23 cellular contexts compared by ENCODE assay signal in the genomic region with DNA sequence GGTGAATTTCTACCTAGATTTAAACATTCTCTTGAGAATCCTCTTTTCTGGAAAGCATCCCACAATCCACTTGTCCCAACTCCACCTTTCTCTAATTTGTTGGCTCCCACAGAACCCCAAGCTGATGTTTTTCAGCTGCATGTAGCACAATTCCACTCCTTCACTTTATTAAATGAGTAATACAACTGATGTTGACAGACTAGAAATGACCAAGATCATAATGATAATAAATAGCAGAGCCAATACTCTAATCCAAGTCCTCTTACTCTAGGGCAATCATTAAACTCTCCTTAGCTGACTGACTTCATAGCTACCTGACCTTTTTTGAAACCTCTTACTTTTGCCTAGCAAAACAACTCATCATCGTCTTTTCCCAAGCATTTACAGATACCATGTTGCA.
"Had no signal": no experiment of that assay in that cellular context is flagged by ENCODE, and none has a peak within 500 bp of the region (broad histone marks: within the 10 kb centered on the region; RNA-seq: fewer than 3 reads in every experiment).

No MANE protein-coding gene starts in this region.

- H3K36me3 ChIP-seq: neutrophil, pancreas, prostate gland, right lobe of liver, sigmoid colon, stomach, tibial artery, transverse colon, upper lobe of left lung, vagina had no signal

- H3K27me3 ChIP-seq: neutrophil, pancreas, right lobe of liver, sigmoid colon, stomach, testis, tibial artery, transverse colon, upper lobe of left lung, vagina had no signal

- ATAC-seq: naive thymus-derived CD4-positive, alpha-beta T cell; natural killer cell treated with Interleukin-12 subunit alpha and Interleukin-12 subunit beta and Interleukin-15 and Interleukin-18, amount 100 ng/mL, for 72 hours; pancreas; stimulated activated effector memory CD8-positive, alpha-beta T cell treated with anti-CD3 and anti-CD28 coated beads, Interleukin-12 subunit alpha, Interleukin-12 subunit beta, amount 100 ng/mL, for 72 hours; stimulated activated naive B cell treated with anti-CD40 and anti-IgM and Interleukin-4, amounts not matched to agents 10 μg/mL and 1 μg/mL and 100 μg/mL, for 72 hours had no signal

- H3K9me3 ChIP-seq: neutrophil, pancreas, prostate gland, right lobe of liver, sigmoid colon, testis, tibial artery, transverse colon, upper lobe of left lung, vagina had no signal

- H3K4me3 ChIP-seq: pancreas, prostate gland, right lobe of liver, sigmoid colon, stomach, testis, tibial artery, transverse colon, upper lobe of left lung, vagina had no signal

- H3K4me1 ChIP-seq: pancreas, prostate gland, right lobe of liver, testis had no signal

- H3K27ac ChIP-seq: neutrophil, pancreas, prostate gland, right lobe of liver, sigmoid colon, stomach, testis, tibial artery, transverse colon, upper lobe of left lung, vagina had no signal

- DNase-seq: naive thymus-derived CD4-positive, alpha-beta T cell; nephron progenitor cell; nucleus accumbens; pancreas; right lobe of liver; sigmoid colon; small intestine; stimulated activated CD4-positive, alpha-beta T cell treated with anti-CD3 and anti-CD28 coated beads, Interleukin-15, amount 100 ng/mL, for 24 hours; stimulated activated CD4-positive, alpha-beta T cell treated with anti-CD3 and anti-CD28 coated beads, Interleukin-2, amount 100 ng/mL, for 24 hours; stimulated activated CD4-positive, alpha-beta T cell treated with anti-CD3 and anti-CD28 coated beads, Interleukin-2, amount 100 ng/mL, for 48 hours; stimulated activated CD4-positive, alpha-beta T cell treated with anti-CD3 and anti-CD28 coated beads, Interleukin-4, amount 100 ng/mL, for 24 hours; stimulated activated naive B cell treated with anti-CD40 and anti-IgM and Interleukin-4, amounts not matched to agents 10 μg/mL and 1 μg/mL and 100 μg/mL, for 72 hours; stimulated activated naive CD4-positive, alpha-beta T cell treated with Interleukin-2 at 50 U/mL for 16 hours; stomach; testis; tibial artery; transverse colon; upper lobe of left lung had no signal
